Comparison of ENCODE assay signal across 12 cellular contexts in the genomic region with DNA sequence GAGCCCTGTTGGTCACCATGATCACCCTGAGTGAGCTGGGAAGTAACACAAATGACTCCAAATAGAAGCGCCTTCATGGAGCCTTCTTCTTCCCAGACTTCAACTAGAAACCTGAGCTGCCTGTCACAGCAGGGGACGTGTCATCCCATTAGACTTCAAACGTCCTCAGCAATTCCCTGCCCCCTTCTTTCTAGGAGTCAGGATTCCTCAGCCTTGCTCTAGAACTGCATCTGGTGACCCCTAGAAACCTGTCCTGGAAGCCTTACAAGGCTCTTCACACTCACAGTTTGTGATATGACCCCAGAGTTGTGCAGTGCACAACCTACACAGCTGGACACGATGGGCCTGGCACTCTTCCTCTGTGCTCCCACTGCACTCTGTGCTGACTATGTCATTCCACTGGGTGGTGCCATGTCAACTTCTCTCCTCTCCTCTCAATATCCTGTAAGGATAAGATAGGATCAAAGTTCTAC. TPM values are rescaled to one million over a fixed set of nuclear protein-coding genes. Genes with fewer than 3 reads are reported as not detected.
DNase-seq lines count a peak whose midpoint lies in the region; ATAC-seq and TF ChIP-seq lines count a peak whose summit lies in the region.
"Had no signal": no experiment of that assay in that cellular context is flagged by ENCODE, and none has a peak within 500 bp of the region (broad histone marks: within the 10 kb centered on the region; RNA-seq: fewer than 3 reads in every experiment).

No MANE protein-coding gene starts in this region.

- peaks cover 7 to 22% of the 10 kb centered on the region in 2 donors for H3K27me3 Mint-ChIP-seq in CD8-positive, alpha-beta memory T cell

- no peak overlapping the region for H3K27ac ChIP-seq in HEK293 (ENCODE audit: extremely low read depth, low read depth, low read length)
- no peak overlapping the region for H3K27ac ChIP-seq in CD8-positive, alpha-beta memory T cell (ENCODE audit: low read depth, low read length)
- H3K27ac ChIP-seq: breast epithelium, thyroid gland had no signal

- peak; percentile 40 for DNase-seq in RKO (ENCODE audit: low spot score)
- DNase-seq in left colon: no peak
- DNase-seq in medulla oblongata (ENCODE audit: extremely low spot score): no peak
- no peak for DNase-seq in CD8-positive, alpha-beta memory T cell
- DNase-seq: occipital lobe had no signal

- peaks cover 0 to 3% (median 0%) of the 10 kb centered on the region in 3 donors for H3K36me3 Mint-ChIP-seq in CD8-positive, alpha-beta memory T cell

- no peaks in the 10 kb centered on the region for H3K9me3 ChIP-seq in HEK293 (ENCODE audit: control insufficient read depth, insufficient read depth, low read depth, low read length)
- no peaks in the 10 kb centered on the region for H3K9me3 ChIP-seq in CD8-positive, alpha-beta memory T cell (ENCODE audit: low read length)
- H3K9me3 ChIP-seq: breast epithelium, Caco-2, thyroid gland had no signal

- ATAC-seq in left colon: peak; percentile 55

- H3K27ac Mint-ChIP-seq in CD8-positive, alpha-beta memory T cell: no peak overlapping the region
- H3K27ac Mint-ChIP-seq: activated T-helper 2 cell treated with anti-CD3 and anti-CD28 coated beads, Interferon-gamma antibody, Interleukin-2, Interleukin-4, amounts not matched to agents 10 μg/mL and 5 μg/mL and 100 μg/mL, durations not matched to agents 14 hours and 24 hours and 36 hours had no signal

- H3K9me3 Mint-ChIP-seq in CD8-positive, alpha-beta memory T cell: no peaks in the 10 kb centered on the region
- H3K9me3 Mint-ChIP-seq: activated T-helper 2 cell treated with anti-CD3 and anti-CD28 coated beads, Interferon-gamma antibody, Interleukin-2, Interleukin-4, amounts not matched to agents 10 μg/mL and 5 μg/mL and 100 μg/mL, durations not matched to agents 14 hours and 24 hours and 36 hours had no signal

- no peak for TF ChIP-seq CTCF in HEK293 (tag by site-specific recombination; IDR thresholded peaks at IDR 0.05)

- POLR2A ChIA-PET in HEK293 (lab: Yijun Ruan, JAX): interaction anchor here (0.6 to 1.5 kb wide), 2 partner anchors 37 to 57 kb away, joined by 3 to 10 read pairs; a partner anchor contains a TSS
- POLR2A ChIA-PET in CD8-positive, alpha-beta memory T cell (lab: Charles Lee): no interaction called here

- no peak overlapping the region for H3K4me3 ChIP-seq in HEK293 (ENCODE audit: low read depth, low read length)
- no peak overlapping the region for H3K4me3 ChIP-seq in CD8-positive, alpha-beta memory T cell (ENCODE audit: low read length)
- H3K4me3 ChIP-seq: breast epithelium, GM12878, thyroid gland had no signal

- no peaks in the 10 kb centered on the region for H3K4me1 ChIP-seq in HEK293 (ENCODE audit: control insufficient read depth, insufficient read depth, low read length)
- peaks cover 34% of the 10 kb centered on the region for H3K4me1 ChIP-seq in CD8-positive, alpha-beta memory T cell (ENCODE audit: insufficient read depth, low read length)
- H3K4me1 ChIP-seq: breast epithelium, thyroid gland had no signal

- no peaks in the 10 kb centered on the region for H3K27me3 ChIP-seq in CD8-positive, alpha-beta memory T cell (ENCODE audit: insufficient read depth, low read length, poor library complexity, severe bottlenecking)
- H3K27me3 ChIP-seq: thyroid gland had no signal

- no peak overlapping the region for H3K4me3 Mint-ChIP-seq in CD8-positive, alpha-beta memory T cell

- CTCF ChIA-PET in HEK293 (lab: Yijun Ruan, JAX): interaction anchor here (0.6 to 4.8 kb wide), 46 partner anchors 10 to 600 kb away, joined by 3 to 62 read pairs (median 6); a partner anchor contains a TSS
- CTCF ChIA-PET in CD8-positive, alpha-beta memory T cell (lab: Charles Lee): interaction anchor here (0.8 to 6.0 kb wide), 15 partner anchors 9 to 202 kb away, joined by 3 to 119 read pairs (median 4); a partner anchor contains a TSS

- intact Hi-C loops in left colon (cut with DNase I, micrococcal nuclease): no loop called here

- no peaks in the 10 kb centered on the region for H3K36me3 ChIP-seq in HEK293 (ENCODE audit: control insufficient read depth in 2 of 2, insufficient read depth in 1 of 2, low read length in 2 of 2)
- H3K36me3 ChIP-seq in CD8-positive, alpha-beta memory T cell (ENCODE audit: insufficient read depth, low read length): no peaks in the 10 kb centered on the region
- H3K36me3 ChIP-seq: breast epithelium, thyroid gland had no signal

- H3K4me1 Mint-ChIP-seq in CD8-positive, alpha-beta memory T cell: peaks cover 32 to 40% (median 37%) of the 10 kb centered on the region in 3 donors

TF ChIP-seq in HEK293, 187 proteins besides CTCF, POLR2A, EP300 and RAD21:
- TF ChIP-seq, protein P1, sequence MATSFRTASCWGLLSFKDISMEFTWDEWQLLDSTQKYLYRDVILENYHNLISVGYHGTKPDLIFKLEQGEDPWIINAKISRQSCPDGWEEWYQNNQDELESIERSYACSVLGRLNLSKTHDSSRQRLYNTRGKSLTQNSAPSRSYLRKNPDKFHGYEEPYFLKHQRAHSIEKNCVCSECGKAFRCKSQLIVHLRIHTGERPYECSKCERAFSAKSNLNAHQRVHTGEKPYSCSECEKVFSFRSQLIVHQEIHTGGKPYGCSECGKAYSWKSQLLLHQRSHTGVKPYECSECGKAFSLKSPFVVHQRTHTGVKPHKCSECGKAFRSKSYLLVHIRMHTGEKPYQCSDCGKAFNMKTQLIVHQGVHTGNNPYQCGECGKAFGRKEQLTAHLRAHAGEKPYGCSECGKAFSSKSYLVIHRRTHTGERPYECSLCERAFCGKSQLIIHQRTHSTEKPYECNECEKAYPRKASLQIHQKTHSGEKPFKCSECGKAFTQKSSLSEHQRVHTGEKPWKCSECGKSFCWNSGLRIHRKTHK (tag by site-specific recombination; IDR thresholded peaks at IDR 0.05): no peak
- no peak for TF ChIP-seq ZNF473 (tag by site-specific recombination; IDR thresholded peaks at IDR 0.05)
- TF ChIP-seq ZNF654 (tag by site-specific recombination; IDR thresholded peaks at IDR 0.05; ENCODE audit: low read depth): peak; percentile 12; the same call in 1 of the 2 replicates

RNA-seq across cellular contexts. Expression of a gene that starts 23.6 kb away (rescaled TPM):
- 1 to 10 TPM in 1 of 2 donors, not detected in 1; 1.1 TPM for total RNA-seq in left colon
- under 1 TPM in 1 of 2 experiments, not detected in 1; 0.66 TPM for total RNA-seq in CD8-positive, alpha-beta memory T cell
- not detected for polyA plus RNA-seq in CD8-positive, alpha-beta memory T cell
- total RNA-seq: Caco-2, lung microvascular endothelial cell had no signal

RNA-seq across cellular contexts. Expression of a gene that starts 26.9 kb away (rescaled TPM):
- 10 to 100 TPM in 1 of 2 donors, 1 to 10 TPM in 1; 3.8 to 13.2 TPM for total RNA-seq in left colon
- total RNA-seq in CD8-positive, alpha-beta memory T cell: 10 to 100 TPM; 12.9 to 13.1 TPM
- 110 TPM for polyA plus RNA-seq in CD8-positive, alpha-beta memory T cell
- total RNA-seq: Caco-2, lung microvascular endothelial cell had no signal

RNA-seq across cellular contexts. Expression of a gene that starts 52.7 kb away (rescaled TPM):
- not detected for total RNA-seq in left colon
- not detected for total RNA-seq in CD8-positive, alpha-beta memory T cell
- not detected for polyA plus RNA-seq in CD8-positive, alpha-beta memory T cell
- total RNA-seq: activated T-helper 2 cell treated with anti-CD3 and anti-CD28 coated beads, Interferon-gamma antibody, Interleukin-2, Interleukin-4, amounts not matched to agents 10 μg/mL and 5 μg/mL and 100 μg/mL, durations not matched to agents 14 hours and 24 hours and 36 hours; Caco-2; lung microvascular endothelial cell; thyroid gland had no signal

RNA-seq across cellular contexts. Expression of a gene that starts 57.4 kb away (rescaled TPM):
- 100 to 1,000 TPM; 146 to 156 TPM for total RNA-seq in left colon
- 100 to 1,000 TPM; 132 to 144 TPM for total RNA-seq in CD8-positive, alpha-beta memory T cell
- 8.0 TPM for polyA plus RNA-seq in CD8-positive, alpha-beta memory T cell
